23 cellular contexts compared by ENCODE assay signal in genomic region chr3:43079536-43080332, GRCh38.
"Had no signal": no experiment of that assay in that cellular context is flagged by ENCODE, and none has a peak within 500 bp of the region (broad histone marks: within the 10 kb centered on the region; RNA-seq: fewer than 3 reads in every experiment).

No MANE protein-coding gene starts in this region.

- H3K27ac ChIP-seq: HL-60, KMS-11 had no signal

- ATAC-seq: K562 had no signal

- DNase-seq: MV-4-11, NCI-H1048, NCI-H1105, NCI-H1417, NCI-H146, NCI-H1694 treated with DMSO at 0.1 percent for 48 hours, NCI-H1930, NCI-H2081, NCI-H2107, NCI-H2171, NCI-H226, NCI-H446, NCI-H510A, NCI-H524 treated with DMSO at 0.1 percent for 48 hours, NCI-H69, NCI-H774, RPMI8226, SHP77, SK-N-SH, SW 1271 had no signal

- H3K9me3 ChIP-seq: SK-N-SH had no signal

- H3K4me3 ChIP-seq: K562 had no signal
